Comparison of ENCODE assay signal across 1 cellular context in genomic region chr19:51507640-51508058, GRCh38.
TF ChIP-seq lines count a peak whose summit lies in the region.

No MANE protein-coding gene starts in this region.

TF ChIP-seq in K562, 482 proteins besides CTCF, POLR2A, EP300 and RAD21 (continued from another document and continues in another):
- no peak for TF ChIP-seq ARID3B (CRISPR knock-in tag; IDR thresholded peaks at IDR 0.05; ENCODE audit: borderline replicate concordance)
- TF ChIP-seq MBD2 (IDR thresholded peaks at IDR 0.05; ENCODE audit: borderline replicate concordance, low read depth): no peak
- TF ChIP-seq XRCC3 (IDR thresholded peaks at IDR 0.05): no peak
- no peak for TF ChIP-seq CTCFL (IDR thresholded peaks at IDR 0.05; ENCODE audit: borderline replicate concordance, insufficient read depth, low read depth, low read length, poor library complexity, severe bottlenecking)
- TF ChIP-seq NONO (IDR thresholded peaks at IDR 0.05; ENCODE audit: low read depth in 2 of 2, low read length in 1 of 2): no peak
- no peak for TF ChIP-seq ZMIZ1 (IDR thresholded peaks at IDR 0.05; ENCODE audit: low read depth in 2 of 2, low read length in 2 of 2)
- TF ChIP-seq ZNF717 (CRISPR knock-in tag; IDR thresholded peaks at IDR 0.05): no peak
- TF ChIP-seq MITF (IDR thresholded peaks at IDR 0.05): no peak
- no peak for TF ChIP-seq ZBTB5 (IDR thresholded peaks at IDR 0.05)
- TF ChIP-seq NR2C1 (IDR thresholded peaks at IDR 0.05): peak; percentile 80
- peak; percentile 82 for TF ChIP-seq NR2C1 (tag; IDR thresholded peaks at IDR 0.05)
- TF ChIP-seq CHD1 (IDR thresholded peaks at IDR 0.05; ENCODE audit: low read length): no peak
- no peak for TF ChIP-seq CLOCK (CRISPR knock-in tag; IDR thresholded peaks at IDR 0.05; ENCODE audit: borderline replicate concordance)
- peak; percentile 45; the same call in 1 of the 2 replicates for TF ChIP-seq ZFX (CRISPR knock-in tag; IDR thresholded peaks at IDR 0.05)
- no peak for TF ChIP-seq ZNF12 (CRISPR knock-in tag; IDR thresholded peaks at IDR 0.05)
- TF ChIP-seq PHB2 (IDR thresholded peaks at IDR 0.05; ENCODE audit: low read depth): no peak
- TF ChIP-seq ZNF695 (CRISPR knock-in tag; IDR thresholded peaks at IDR 0.05): no peak
- no peak for TF ChIP-seq OTX1 (CRISPR knock-in tag; IDR thresholded peaks at IDR 0.05)
- TF ChIP-seq MIER1 (IDR thresholded peaks at IDR 0.05; ENCODE audit: low read depth): 0 out of 2 replicates have a peak, but pooled peaks have one; percentile 55
- no peak for TF ChIP-seq ZBTB43 (CRISPR knock-in tag; IDR thresholded peaks at IDR 0.05)
- TF ChIP-seq CTBP1 (IDR thresholded peaks at IDR 0.05; ENCODE audit: borderline replicate concordance): peak; percentile 68
- TF ChIP-seq MCM2 (IDR thresholded peaks at IDR 0.05; ENCODE audit: low read depth): no peak
- TF ChIP-seq ZNF175 (CRISPR knock-in tag; IDR thresholded peaks at IDR 0.05; ENCODE audit: low read depth): 0 out of 2 replicates have a peak, but pooled peaks have one; percentile 45
- no peak for TF ChIP-seq PHF8 (IDR thresholded peaks at IDR 0.05; ENCODE audit: borderline replicate concordance, low read length)
- no peak for TF ChIP-seq CCNT2 (IDR thresholded peaks at IDR 0.05; ENCODE audit: borderline replicate concordance, extremely low read depth, insufficient read length, low read depth, low read length)
- TF ChIP-seq GMEB1 (CRISPR knock-in tag; IDR thresholded peaks at IDR 0.05): no peak
- TF ChIP-seq HNRNPUL1 (IDR thresholded peaks at IDR 0.05; ENCODE audit: low read length): no peak
- TF ChIP-seq TCF15 (CRISPR knock-in tag; IDR thresholded peaks at IDR 0.05): no peak
- TF ChIP-seq NCOA4 (IDR thresholded peaks at IDR 0.05; ENCODE audit: partially characterized antibody): no peak
- TF ChIP-seq GTF2B (IDR thresholded peaks at IDR 0.05; ENCODE audit: extremely low read depth, insufficient read length): no peak
- peak; percentile 30 for TF ChIP-seq PRDM10 (IDR thresholded peaks at IDR 0.05; ENCODE audit: partially characterized antibody)
